In genomic region chr1:222713091-222714012, GRCh38 we compare ENCODE assay signal across 1 cellular context.
TF ChIP-seq lines count a peak whose summit lies in the region.

No MANE protein-coding gene starts in this region.

TF ChIP-seq in SK-N-SH, 30 proteins besides CTCF, POLR2A, EP300 and RAD21 (continued from another document):
- no peak for TF ChIP-seq PBX3 (IDR thresholded peaks at IDR 0.05)
- no peak for TF ChIP-seq SMC3 (IDR thresholded peaks at IDR 0.05; ENCODE audit: low read depth, low read length)
- TF ChIP-seq RFX5 (IDR thresholded peaks at IDR 0.05; ENCODE audit: low read length), result no peak
- no peak for TF ChIP-seq MEF2A (IDR thresholded peaks at IDR 0.05; ENCODE audit: borderline replicate concordance, low read depth)
- TF ChIP-seq GABPA (IDR thresholded peaks at IDR 0.05; ENCODE audit: low read depth), result peak; percentile 82
- TF ChIP-seq FOXJ3 (CRISPR knock-in tag; IDR thresholded peaks at IDR 0.05), result peak; percentile 79
- TF ChIP-seq FOSL2 (IDR thresholded peaks at IDR 0.05; ENCODE audit: borderline replicate concordance, low read depth), result no peak
- TF ChIP-seq NRF1 (IDR thresholded peaks at IDR 0.05; ENCODE audit: low read depth, low read length), result peak; percentile 88
- peak; percentile 76 for TF ChIP-seq MAX (IDR thresholded peaks at IDR 0.05; ENCODE audit: low read depth)
